In genomic region chr17:50423553-50424159, GRCh38 we compare ENCODE assay signal across 1 cellular context.
TF ChIP-seq lines count a peak whose summit lies in the region.

No MANE protein-coding gene starts in this region.

TF ChIP-seq in HepG2, 621 proteins besides CTCF, POLR2A, EP300 and RAD21 (continued from another document and continues in another):
- TF ChIP-seq REPIN1 (CRISPR knock-in tag; IDR thresholded peaks at IDR 0.05; ENCODE audit: borderline replicate concordance, low read depth) (peak; percentile 78; the same call in 1 of the 2 replicates), KDM4B (CRISPR knock-in tag; IDR thresholded peaks at IDR 0.05) (no peak; the same call in 1 of the 2 replicates), SNRNP70 (IDR thresholded peaks at IDR 0.05; ENCODE audit: low read depth, low read length) (no peak), KDM5B (CRISPR knock-in tag; IDR thresholded peaks at IDR 0.05; ENCODE audit: borderline replicate concordance) (0 out of 2 replicates have a peak, but pooled peaks have one; percentile 31), ZNF549 (CRISPR knock-in tag; IDR thresholded peaks at IDR 0.05) (no peak), CREM (IDR thresholded peaks at IDR 0.05) (peak; percentile 73; the same call in 1 of the 2 replicates), CREM (CRISPR knock-in tag; IDR thresholded peaks at IDR 0.05) (no peak), ZNF260 (CRISPR knock-in tag; IDR thresholded peaks at IDR 0.05; ENCODE audit: borderline replicate concordance, low read depth) (no peak), ARNTL (CRISPR knock-in tag; IDR thresholded peaks at IDR 0.05) (peak; percentile 86), ZNF589 (CRISPR knock-in tag; conservative IDR thresholded peaks at IDR 0.05) (no peak), SRSF4 (IDR thresholded peaks at IDR 0.05; ENCODE audit: low read depth, low read length, poor library complexity, severe bottlenecking) (no peak), PBX2 (CRISPR knock-in tag; IDR thresholded peaks at IDR 0.05) (peak; percentile 80), CEBPB (IDR thresholded peaks at IDR 0.05; ENCODE audit: borderline replicate concordance, low read depth, low read length) (peak; percentile 48; the same call in 1 of the 2 replicates), CENPX (CRISPR knock-in tag; IDR thresholded peaks at IDR 0.05) (no peak), MEIS2 (CRISPR knock-in tag; IDR thresholded peaks at IDR 0.05) (peak; percentile 89), WIZ (CRISPR knock-in tag; IDR thresholded peaks at IDR 0.05) (no peak), POGZ (CRISPR knock-in tag; IDR thresholded peaks at IDR 0.05) (peak; percentile 58; the same call in 1 of the 2 replicates), FOSL2 (CRISPR knock-in tag; IDR thresholded peaks at IDR 0.05) (peak; percentile 59), ZFP90 (CRISPR knock-in tag; IDR thresholded peaks at IDR 0.05; ENCODE audit: borderline replicate concordance) (no peak), RBAK (CRISPR knock-in tag; IDR thresholded peaks at IDR 0.05) (no peak), RARA (CRISPR knock-in tag; IDR thresholded peaks at IDR 0.05) (peak; percentile 87), ZNF670 (CRISPR knock-in tag; IDR thresholded peaks at IDR 0.05; ENCODE audit: borderline replicate concordance) (no peak), CEBPG (CRISPR knock-in tag; IDR thresholded peaks at IDR 0.05) (peak; percentile 80), HOXA9 (CRISPR knock-in tag; IDR thresholded peaks at IDR 0.05; ENCODE audit: borderline replicate concordance) (peak; percentile 100), NFYC (CRISPR knock-in tag; IDR thresholded peaks at IDR 0.05) (peak; percentile 70), KMT2A (CRISPR knock-in tag; IDR thresholded peaks at IDR 0.05) (0 out of 2 replicates have a peak, but pooled peaks have one; percentile 24), HOXD1 (CRISPR knock-in tag; IDR thresholded peaks at IDR 0.05) (no peak), MIXL1 (CRISPR knock-in tag; IDR thresholded peaks at IDR 0.05) (peak; percentile 78), ZNF460 (CRISPR knock-in tag; IDR thresholded peaks at IDR 0.05; ENCODE audit: borderline replicate concordance) (no peak)
- TF ChIP-seq, protein P1, sequence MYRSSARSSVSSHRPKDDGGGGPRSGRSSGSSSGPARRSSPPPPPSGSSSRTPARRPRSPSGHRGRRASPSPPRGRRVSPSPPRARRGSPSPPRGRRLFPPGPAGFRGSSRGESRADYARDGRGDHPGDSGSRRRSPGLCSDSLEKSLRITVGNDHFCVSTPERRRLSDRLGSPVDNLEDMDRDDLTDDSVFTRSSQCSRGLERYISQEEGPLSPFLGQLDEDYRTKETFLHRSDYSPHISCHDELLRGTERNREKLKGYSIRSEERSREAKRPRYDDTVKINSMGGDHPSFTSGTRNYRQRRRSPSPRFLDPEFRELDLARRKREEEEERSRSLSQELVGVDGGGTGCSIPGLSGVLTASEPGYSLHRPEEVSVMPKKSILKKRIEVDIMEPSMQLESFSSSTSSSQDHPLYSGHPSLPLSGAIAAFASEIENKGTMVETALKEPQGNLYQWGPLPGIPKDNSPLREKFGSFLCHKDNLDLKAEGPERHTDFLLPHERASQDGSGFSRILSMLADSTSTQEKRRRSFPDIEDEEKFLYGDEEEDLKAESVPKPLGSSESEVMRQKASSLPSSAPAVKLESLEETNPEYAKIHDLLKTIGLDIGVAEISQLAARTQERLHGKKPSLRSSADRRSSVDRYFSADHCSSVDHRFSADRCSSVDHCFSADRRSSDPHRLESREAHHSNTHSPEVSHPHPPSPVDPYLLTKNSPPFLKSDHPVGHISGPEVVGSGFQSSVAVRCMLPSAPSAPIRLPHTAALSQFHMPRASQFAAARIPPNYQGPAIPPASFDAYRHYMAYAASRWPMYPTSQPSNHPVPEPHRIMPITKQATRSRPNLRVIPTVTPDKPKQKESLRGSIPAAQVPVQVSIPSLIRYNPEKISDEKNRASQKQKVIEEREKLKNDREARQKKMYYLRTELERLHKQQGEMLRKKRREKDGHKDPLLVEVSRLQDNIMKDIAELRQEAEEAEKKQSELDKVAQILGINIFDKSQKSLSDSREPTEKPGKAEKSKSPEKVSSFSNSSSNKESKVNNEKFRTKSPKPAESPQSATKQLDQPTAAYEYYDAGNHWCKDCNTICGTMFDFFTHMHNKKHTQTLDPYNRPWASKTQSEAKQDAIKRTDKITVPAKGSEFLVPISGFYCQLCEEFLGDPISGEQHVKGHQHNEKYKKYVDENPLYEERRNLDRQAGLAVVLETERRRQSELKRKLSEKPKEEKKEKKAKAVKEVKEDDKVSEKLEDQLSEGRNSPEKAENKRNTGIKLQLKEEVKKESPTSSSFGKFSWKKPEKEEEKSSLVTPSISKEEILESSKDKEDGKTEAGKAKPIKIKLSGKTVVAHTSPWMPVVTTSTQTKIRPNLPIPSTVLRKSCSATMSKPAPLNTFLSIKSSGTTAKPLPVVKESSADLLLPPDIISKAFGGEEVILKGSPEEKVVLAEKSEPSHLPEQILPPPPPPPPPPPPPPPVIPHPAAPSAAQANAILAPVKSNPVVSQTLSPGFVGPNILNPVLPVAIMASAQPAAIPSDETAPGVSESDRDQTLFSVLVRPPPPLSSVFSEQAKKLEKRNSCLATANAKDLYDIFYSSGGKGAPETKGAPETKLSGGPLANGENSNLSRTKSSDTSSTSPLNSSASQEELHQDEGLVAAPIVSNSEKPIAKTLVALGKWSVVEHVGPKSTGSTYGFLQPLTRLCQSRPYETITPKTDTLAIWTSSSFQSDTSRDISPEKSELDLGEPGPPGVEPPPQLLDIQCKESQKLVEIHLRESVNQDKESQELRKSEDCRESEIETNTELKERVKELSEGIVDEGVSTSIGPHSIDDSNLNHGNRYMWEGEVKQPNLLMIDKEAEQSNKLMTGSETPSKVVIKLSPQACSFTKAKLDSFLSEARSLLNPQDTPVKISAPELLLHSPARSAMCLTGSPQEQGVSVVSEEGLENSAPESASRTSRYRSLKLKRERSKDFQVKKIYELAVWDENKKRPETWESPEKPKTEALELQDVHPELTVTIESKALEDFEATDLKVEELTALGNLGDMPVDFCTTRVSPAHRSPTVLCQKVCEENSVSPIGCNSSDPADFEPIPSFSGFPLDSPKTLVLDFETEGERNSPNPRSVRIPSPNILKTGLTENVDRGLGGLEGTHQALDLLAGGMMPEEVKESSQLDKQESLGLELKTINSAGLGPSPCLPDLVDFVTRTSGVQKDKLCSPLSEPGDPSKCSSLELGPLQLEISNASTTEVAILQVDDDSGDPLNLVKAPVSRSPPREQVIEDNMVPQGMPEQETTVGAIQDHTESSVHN (CRISPR knock-in tag; IDR thresholded peaks at IDR 0.05) = no peak
- TF ChIP-seq, protein P2, sequence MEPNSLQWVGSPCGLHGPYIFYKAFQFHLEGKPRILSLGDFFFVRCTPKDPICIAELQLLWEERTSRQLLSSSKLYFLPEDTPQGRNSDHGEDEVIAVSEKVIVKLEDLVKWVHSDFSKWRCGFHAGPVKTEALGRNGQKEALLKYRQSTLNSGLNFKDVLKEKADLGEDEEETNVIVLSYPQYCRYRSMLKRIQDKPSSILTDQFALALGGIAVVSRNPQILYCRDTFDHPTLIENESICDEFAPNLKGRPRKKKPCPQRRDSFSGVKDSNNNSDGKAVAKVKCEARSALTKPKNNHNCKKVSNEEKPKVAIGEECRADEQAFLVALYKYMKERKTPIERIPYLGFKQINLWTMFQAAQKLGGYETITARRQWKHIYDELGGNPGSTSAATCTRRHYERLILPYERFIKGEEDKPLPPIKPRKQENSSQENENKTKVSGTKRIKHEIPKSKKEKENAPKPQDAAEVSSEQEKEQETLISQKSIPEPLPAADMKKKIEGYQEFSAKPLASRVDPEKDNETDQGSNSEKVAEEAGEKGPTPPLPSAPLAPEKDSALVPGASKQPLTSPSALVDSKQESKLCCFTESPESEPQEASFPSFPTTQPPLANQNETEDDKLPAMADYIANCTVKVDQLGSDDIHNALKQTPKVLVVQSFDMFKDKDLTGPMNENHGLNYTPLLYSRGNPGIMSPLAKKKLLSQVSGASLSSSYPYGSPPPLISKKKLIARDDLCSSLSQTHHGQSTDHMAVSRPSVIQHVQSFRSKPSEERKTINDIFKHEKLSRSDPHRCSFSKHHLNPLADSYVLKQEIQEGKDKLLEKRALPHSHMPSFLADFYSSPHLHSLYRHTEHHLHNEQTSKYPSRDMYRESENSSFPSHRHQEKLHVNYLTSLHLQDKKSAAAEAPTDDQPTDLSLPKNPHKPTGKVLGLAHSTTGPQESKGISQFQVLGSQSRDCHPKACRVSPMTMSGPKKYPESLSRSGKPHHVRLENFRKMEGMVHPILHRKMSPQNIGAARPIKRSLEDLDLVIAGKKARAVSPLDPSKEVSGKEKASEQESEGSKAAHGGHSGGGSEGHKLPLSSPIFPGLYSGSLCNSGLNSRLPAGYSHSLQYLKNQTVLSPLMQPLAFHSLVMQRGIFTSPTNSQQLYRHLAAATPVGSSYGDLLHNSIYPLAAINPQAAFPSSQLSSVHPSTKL (CRISPR knock-in tag; IDR thresholded peaks at IDR 0.05) = peak; percentile 95
- TF ChIP-seq, protein P3, sequence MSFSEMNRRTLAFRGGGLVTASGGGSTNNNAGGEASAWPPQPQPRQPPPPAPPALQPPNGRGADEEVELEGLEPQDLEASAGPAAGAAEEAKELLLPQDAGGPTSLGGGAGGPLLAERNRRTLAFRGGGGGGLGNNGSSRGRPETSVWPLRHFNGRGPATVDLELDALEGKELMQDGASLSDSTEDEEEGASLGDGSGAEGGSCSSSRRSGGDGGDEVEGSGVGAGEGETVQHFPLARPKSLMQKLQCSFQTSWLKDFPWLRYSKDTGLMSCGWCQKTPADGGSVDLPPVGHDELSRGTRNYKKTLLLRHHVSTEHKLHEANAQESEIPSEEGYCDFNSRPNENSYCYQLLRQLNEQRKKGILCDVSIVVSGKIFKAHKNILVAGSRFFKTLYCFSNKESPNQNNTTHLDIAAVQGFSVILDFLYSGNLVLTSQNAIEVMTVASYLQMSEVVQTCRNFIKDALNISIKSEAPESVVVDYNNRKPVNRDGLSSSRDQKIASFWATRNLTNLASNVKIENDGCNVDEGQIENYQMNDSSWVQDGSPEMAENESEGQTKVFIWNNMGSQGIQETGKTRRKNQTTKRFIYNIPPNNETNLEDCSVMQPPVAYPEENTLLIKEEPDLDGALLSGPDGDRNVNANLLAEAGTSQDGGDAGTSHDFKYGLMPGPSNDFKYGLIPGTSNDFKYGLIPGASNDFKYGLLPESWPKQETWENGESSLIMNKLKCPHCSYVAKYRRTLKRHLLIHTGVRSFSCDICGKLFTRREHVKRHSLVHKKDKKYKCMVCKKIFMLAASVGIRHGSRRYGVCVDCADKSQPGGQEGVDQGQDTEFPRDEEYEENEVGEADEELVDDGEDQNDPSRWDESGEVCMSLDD (CRISPR knock-in tag; IDR thresholded peaks at IDR 0.05; ENCODE audit: borderline replicate concordance) = no peak
- TF ChIP-seq, protein P4, sequence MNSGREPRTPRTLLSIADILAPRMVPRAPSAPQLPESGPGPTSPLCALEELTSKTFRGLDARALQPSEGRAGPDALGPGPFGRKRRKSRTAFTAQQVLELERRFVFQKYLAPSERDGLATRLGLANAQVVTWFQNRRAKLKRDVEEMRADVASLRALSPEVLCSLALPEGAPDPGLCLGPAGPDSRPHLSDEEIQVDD (CRISPR knock-in tag; IDR thresholded peaks at IDR 0.05; ENCODE audit: borderline replicate concordance) = no peak
- TF ChIP-seq, protein P5, sequence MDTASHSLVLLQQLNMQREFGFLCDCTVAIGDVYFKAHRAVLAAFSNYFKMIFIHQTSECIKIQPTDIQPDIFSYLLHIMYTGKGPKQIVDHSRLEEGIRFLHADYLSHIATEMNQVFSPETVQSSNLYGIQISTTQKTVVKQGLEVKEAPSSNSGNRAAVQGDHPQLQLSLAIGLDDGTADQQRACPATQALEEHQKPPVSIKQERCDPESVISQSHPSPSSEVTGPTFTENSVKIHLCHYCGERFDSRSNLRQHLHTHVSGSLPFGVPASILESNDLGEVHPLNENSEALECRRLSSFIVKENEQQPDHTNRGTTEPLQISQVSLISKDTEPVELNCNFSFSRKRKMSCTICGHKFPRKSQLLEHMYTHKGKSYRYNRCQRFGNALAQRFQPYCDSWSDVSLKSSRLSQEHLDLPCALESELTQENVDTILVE (CRISPR knock-in tag; IDR thresholded peaks at IDR 0.05) = peak; percentile 94; the same call in 1 of the 2 replicates
- TF ChIP-seq, protein P6, sequence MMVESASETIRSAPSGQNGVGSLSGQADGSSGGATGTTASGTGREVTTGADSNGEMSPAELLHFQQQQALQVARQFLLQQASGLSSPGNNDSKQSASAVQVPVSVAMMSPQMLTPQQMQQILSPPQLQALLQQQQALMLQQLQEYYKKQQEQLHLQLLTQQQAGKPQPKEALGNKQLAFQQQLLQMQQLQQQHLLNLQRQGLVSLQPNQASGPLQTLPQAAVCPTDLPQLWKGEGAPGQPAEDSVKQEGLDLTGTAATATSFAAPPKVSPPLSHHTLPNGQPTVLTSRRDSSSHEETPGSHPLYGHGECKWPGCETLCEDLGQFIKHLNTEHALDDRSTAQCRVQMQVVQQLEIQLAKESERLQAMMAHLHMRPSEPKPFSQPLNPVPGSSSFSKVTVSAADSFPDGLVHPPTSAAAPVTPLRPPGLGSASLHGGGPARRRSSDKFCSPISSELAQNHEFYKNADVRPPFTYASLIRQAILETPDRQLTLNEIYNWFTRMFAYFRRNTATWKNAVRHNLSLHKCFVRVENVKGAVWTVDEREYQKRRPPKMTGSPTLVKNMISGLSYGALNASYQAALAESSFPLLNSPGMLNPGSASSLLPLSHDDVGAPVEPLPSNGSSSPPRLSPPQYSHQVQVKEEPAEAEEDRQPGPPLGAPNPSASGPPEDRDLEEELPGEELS (CRISPR knock-in tag; IDR thresholded peaks at IDR 0.05) = peak; percentile 74
- TF ChIP-seq, protein P7, sequence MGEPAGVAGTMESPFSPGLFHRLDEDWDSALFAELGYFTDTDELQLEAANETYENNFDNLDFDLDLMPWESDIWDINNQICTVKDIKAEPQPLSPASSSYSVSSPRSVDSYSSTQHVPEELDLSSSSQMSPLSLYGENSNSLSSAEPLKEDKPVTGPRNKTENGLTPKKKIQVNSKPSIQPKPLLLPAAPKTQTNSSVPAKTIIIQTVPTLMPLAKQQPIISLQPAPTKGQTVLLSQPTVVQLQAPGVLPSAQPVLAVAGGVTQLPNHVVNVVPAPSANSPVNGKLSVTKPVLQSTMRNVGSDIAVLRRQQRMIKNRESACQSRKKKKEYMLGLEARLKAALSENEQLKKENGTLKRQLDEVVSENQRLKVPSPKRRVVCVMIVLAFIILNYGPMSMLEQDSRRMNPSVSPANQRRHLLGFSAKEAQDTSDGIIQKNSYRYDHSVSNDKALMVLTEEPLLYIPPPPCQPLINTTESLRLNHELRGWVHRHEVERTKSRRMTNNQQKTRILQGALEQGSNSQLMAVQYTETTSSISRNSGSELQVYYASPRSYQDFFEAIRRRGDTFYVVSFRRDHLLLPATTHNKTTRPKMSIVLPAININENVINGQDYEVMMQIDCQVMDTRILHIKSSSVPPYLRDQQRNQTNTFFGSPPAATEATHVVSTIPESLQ (CRISPR knock-in tag; conservative IDR thresholded peaks at IDR 0.05) = 0 out of 2 replicates have a peak, but pooled peaks have one; percentile 75
